28 cellular contexts compared by ENCODE assay signal in the genomic region with DNA sequence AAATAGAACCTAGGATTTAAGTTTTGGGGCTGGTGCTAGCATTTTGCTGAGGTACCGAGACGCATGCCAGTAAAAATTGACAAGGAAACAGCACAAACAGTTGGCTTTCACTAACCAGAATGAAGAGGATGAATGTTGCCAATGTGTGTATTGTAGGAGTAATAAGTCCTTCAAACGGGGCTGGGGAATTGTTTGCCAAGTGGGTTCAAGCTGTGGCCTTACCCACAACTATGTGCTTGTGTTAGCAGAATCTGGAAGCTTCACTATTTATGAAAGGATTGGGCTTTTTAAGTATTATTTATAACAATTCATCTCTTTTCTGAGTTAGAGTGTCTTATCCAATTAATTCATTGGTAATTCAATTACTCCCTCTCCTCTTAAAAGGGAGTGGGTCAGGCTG.
"Had no signal": no experiment of that assay in that cellular context is flagged by ENCODE, and none has a peak within 500 bp of the region (broad histone marks: within the 10 kb centered on the region; RNA-seq: fewer than 3 reads in every experiment).

No MANE protein-coding gene starts in this region.

- DNase-seq: activated B cell treated with CpG ODN at 0.5 μM for 24 hours; activated CD8-positive, alpha-beta memory T cell treated with anti-CD3 and anti-CD28 coated beads, Interleukin-2, amount 10 ng/mL, durations not matched to agents 7 days and 5 days; activated CD8-positive, alpha-beta T cell treated with anti-CD3 and anti-CD28 coated beads, Interleukin-2, amount 10 ng/mL, durations not matched to agents 7 days and 5 days; activated naive CD4-positive, alpha-beta T cell; activated T-cell treated with anti-CD3 and anti-CD28 coated beads, Interleukin-2, amount 50 U/mL, for 48 hours; anterior cingulate cortex; brain microvascular endothelial cell; endodermal cell; foreskin melanocyte; kidney glomerular epithelial cell; mesendoderm; mucosa of descending colon; posterior cingulate gyrus; right lobe of liver; stimulated activated CD4-positive, alpha-beta T cell treated with anti-CD3 and anti-CD28 coated beads, Interleukin-12 subunit alpha, Interleukin-12 subunit beta, amount 100 ng/mL, for 4 hours; stimulated activated CD4-positive, alpha-beta T cell treated with anti-CD3 and anti-CD28 coated beads, Interleukin-4, amount 100 ng/mL, for 1 hour; T-helper 2 cell; trophoblast cell; uterus had no signal

- ATAC-seq: activated CD8-positive, alpha-beta memory T cell treated with anti-CD3 and anti-CD28 coated beads, Interleukin-2, amount 10 ng/mL, durations not matched to agents 7 days and 5 days; activated CD8-positive, alpha-beta T cell treated with anti-CD3 and anti-CD28 coated beads, Interleukin-2, amount 10 ng/mL, durations not matched to agents 7 days and 5 days; esophagus mucosa; left lobe of liver; mucosa of descending colon; right lobe of liver had no signal

- H3K4me1 Mint-ChIP-seq: activated B cell treated with CpG ODN at 0.5 μM for 24 hours, nephron had no signal

- H3K4me3 ChIP-seq: lung, mucosa of descending colon, right lobe of liver, thoracic aorta, uterus had no signal

- H3K36me3 Mint-ChIP-seq: activated CD8-positive, alpha-beta memory T cell treated with anti-CD3 and anti-CD28 coated beads, Interleukin-2, amount 10 ng/mL, durations not matched to agents 7 days and 5 days; activated naive CD8-positive, alpha-beta T cell had no signal

- H3K27ac Mint-ChIP-seq: activated B cell treated with CpG ODN at 0.5 μM for 24 hours; activated CD8-positive, alpha-beta memory T cell treated with anti-CD3 and anti-CD28 coated beads, Interleukin-2, amount 10 ng/mL, durations not matched to agents 7 days and 5 days; activated CD8-positive, alpha-beta T cell treated with anti-CD3 and anti-CD28 coated beads, Interleukin-2, amount 10 ng/mL, durations not matched to agents 7 days and 5 days; activated naive CD8-positive, alpha-beta T cell; activated T-helper 2 cell treated with anti-CD3 and anti-CD28 coated beads, Interferon-gamma antibody, Interleukin-2, Interleukin-4, amounts not matched to agents 10 μg/mL and 5 μg/mL and 100 μg/mL, durations not matched to agents 14 hours and 24 hours and 36 hours; dendritic cell treated with granulocyte-macrophage colony-stimulating factor and Interleukin-4, amounts not matched to agents 40 ng/mL and 50 ng/mL, for 4 days; endodermal cell; nephron; stimulated activated naive CD8-positive, alpha-beta T cell treated with anti-CD3 and anti-CD28 coated beads, Interleukin-15, Interleukin-2, amounts not matched to agents 100 ng/mL and 50 ng/mL, for 24 hours had no signal

- H3K27ac ChIP-seq: brain microvascular endothelial cell, right lobe of liver, thoracic aorta, uterus had no signal

- H3K4me3 Mint-ChIP-seq: activated B cell treated with CpG ODN at 0.5 μM for 24 hours; activated CD8-positive, alpha-beta memory T cell treated with anti-CD3 and anti-CD28 coated beads, Interleukin-2, amount 10 ng/mL, durations not matched to agents 7 days and 5 days; activated CD8-positive, alpha-beta T cell treated with anti-CD3 and anti-CD28 coated beads, Interleukin-2, amount 10 ng/mL, durations not matched to agents 7 days and 5 days; activated naive CD8-positive, alpha-beta T cell; dendritic cell treated with granulocyte-macrophage colony-stimulating factor and Interleukin-4, amounts not matched to agents 40 ng/mL and 50 ng/mL, for 4 days; endodermal cell; nephron; stimulated activated naive CD8-positive, alpha-beta T cell treated with anti-CD3 and anti-CD28 coated beads, Interleukin-15, Interleukin-2, amounts not matched to agents 100 ng/mL and 50 ng/mL, for 24 hours had no signal

- H3K27me3 ChIP-seq: brain microvascular endothelial cell, right lobe of liver, uterus had no signal

- H3K9me3 ChIP-seq: mucosa of descending colon, right lobe of liver, thoracic aorta, uterus had no signal

- H3K4me1 ChIP-seq: right lobe of liver, uterus had no signal

- H3K36me3 ChIP-seq: brain microvascular endothelial cell, right lobe of liver, thoracic aorta, uterus had no signal

- H3K9me3 Mint-ChIP-seq: activated B cell treated with CpG ODN at 0.5 μM for 24 hours; activated T-helper 2 cell treated with anti-CD3 and anti-CD28 coated beads, Interferon-gamma antibody, Interleukin-2, Interleukin-4, amounts not matched to agents 10 μg/mL and 5 μg/mL and 100 μg/mL, durations not matched to agents 14 hours and 24 hours and 36 hours; dendritic cell treated with granulocyte-macrophage colony-stimulating factor and Interleukin-4, amounts not matched to agents 40 ng/mL and 50 ng/mL, for 4 days; endodermal cell; nephron; stimulated activated naive CD8-positive, alpha-beta T cell treated with anti-CD3 and anti-CD28 coated beads, Interleukin-15, Interleukin-2, amounts not matched to agents 100 ng/mL and 50 ng/mL, for 24 hours had no signal
